8 cellular contexts compared by ENCODE assay signal in genomic region chr19:58278156-58279041, GRCh38. TPM values are rescaled to one million over a fixed set of nuclear protein-coding genes. Genes with fewer than 3 reads are reported as not detected.
DNase-seq lines count a peak whose midpoint lies in the region; ATAC-seq and TF ChIP-seq lines count a peak whose summit lies in the region.

TSS of gene ZNF8 (plus strand) at chr19:58278955. CDS start at chr19:58279082, 127 bp downstream.

- POLR2A ChIA-PET in naive thymus-derived CD4-positive, alpha-beta T cell (lab: Charles Lee) = interaction anchor here (0.6 to 1.5 kb wide), 11 partner anchors 9 to 130 kb away, joined by 3 to 21 read pairs (median 4); partner anchors contain the start of genes ERVK3-1, ZNF274, ZNF497 and ZNF544

- H3K27me3 ChIP-seq in fibroblast of lung (ENCODE audit: control insufficient read depth, insufficient read depth, low read length) = no peaks in the 10 kb centered on the region
- H3K27me3 ChIP-seq in naive thymus-derived CD4-positive, alpha-beta T cell (ENCODE audit: control insufficient read depth in 2 of 2, insufficient read depth in 2 of 2, low read length in 2 of 2) = no peaks in the 10 kb centered on the region

- peak within 1 kb of the TSS; percentile 90 for H3K27ac ChIP-seq in fibroblast of lung (ENCODE audit: insufficient read depth, low read length)
- H3K27ac ChIP-seq in naive thymus-derived CD4-positive, alpha-beta T cell (ENCODE audit: low read depth, low read length) = peak within 1 kb of the TSS; percentile 80

- H3K4me1 Mint-ChIP-seq in activated T-helper 2 cell treated with anti-CD3 and anti-CD28 coated beads, Interferon-gamma antibody, Interleukin-2, Interleukin-4, amounts not matched to agents 10 μg/mL and 5 μg/mL and 100 μg/mL, durations not matched to agents 14 hours and 24 hours and 36 hours (ENCODE audit: low read depth) = peaks cover 21% of the 10 kb centered on the region
- H3K4me1 Mint-ChIP-seq in naive thymus-derived CD4-positive, alpha-beta T cell = peaks cover 28 to 63% (median 43%) of the 10 kb centered on the region in 7 donors
- peaks cover 30% of the 10 kb centered on the region for H3K4me1 Mint-ChIP-seq in stimulated activated memory B cell treated with anti-CD40 and anti-IgM and Interleukin-4, amounts not matched to agents 10 μg/mL and 1 μg/mL and 100 μg/mL, for 72 hours

- H3K36me3 Mint-ChIP-seq in activated T-helper 2 cell treated with anti-CD3 and anti-CD28 coated beads, Interferon-gamma antibody, Interleukin-2, Interleukin-4, amounts not matched to agents 10 μg/mL and 5 μg/mL and 100 μg/mL, durations not matched to agents 14 hours and 24 hours and 36 hours (ENCODE audit: low read depth) = peaks cover 87% of the 10 kb centered on the region
- H3K36me3 Mint-ChIP-seq in naive thymus-derived CD4-positive, alpha-beta T cell = peaks cover 8 to 70% (median 45%) of the 10 kb centered on the region in 5 donors
- peaks cover 40% of the 10 kb centered on the region for H3K36me3 Mint-ChIP-seq in stimulated activated memory B cell treated with anti-CD40 and anti-IgM and Interleukin-4, amounts not matched to agents 10 μg/mL and 1 μg/mL and 100 μg/mL, for 72 hours

- H3K9me3 Mint-ChIP-seq in activated T-helper 2 cell treated with anti-CD3 and anti-CD28 coated beads, Interferon-gamma antibody, Interleukin-2, Interleukin-4, amounts not matched to agents 10 μg/mL and 5 μg/mL and 100 μg/mL, durations not matched to agents 14 hours and 24 hours and 36 hours = peaks cover 46% of the 10 kb centered on the region
- peaks cover 0 to 30% (median 14%) of the 10 kb centered on the region in 11 donors for H3K9me3 Mint-ChIP-seq in naive thymus-derived CD4-positive, alpha-beta T cell
- H3K9me3 Mint-ChIP-seq in stimulated activated memory B cell treated with anti-CD40 and anti-IgM and Interleukin-4, amounts not matched to agents 10 μg/mL and 1 μg/mL and 100 μg/mL, for 72 hours = peaks cover 2% of the 10 kb centered on the region

- intact Hi-C loops in activated T-helper 2 cell treated with anti-CD3 and anti-CD28 coated beads, Interferon-gamma antibody, Interleukin-2, Interleukin-4, amounts not matched to agents 10 μg/mL and 5 μg/mL and 100 μg/mL, durations not matched to agents 14 hours and 24 hours and 36 hours (cut with micrococcal nuclease) = loop anchor here (1.0 to 5.0 kb wide), 7 partner anchors 27 to 172 kb away; partner anchors contain the start of genes ERVK3-1, ZNF274, ZNF324B and ZNF544
- intact Hi-C loops in naive thymus-derived CD4-positive, alpha-beta T cell (cut with micrococcal nuclease) = loop anchor here (1.0 to 5.0 kb wide), 22 partner anchors 27 to 915 kb away; partner anchors contain the start of genes ERVK3-1 (in 2 of the 2), ZNF132 (in 2 of the 2), ZNF274 (in 2 of the 2) and ZNF497 (in 2 of the 2)

- H3K4me3 Mint-ChIP-seq in activated T-helper 2 cell treated with anti-CD3 and anti-CD28 coated beads, Interferon-gamma antibody, Interleukin-2, Interleukin-4, amounts not matched to agents 10 μg/mL and 5 μg/mL and 100 μg/mL, durations not matched to agents 14 hours and 24 hours and 36 hours (ENCODE audit: low read depth) = peak within 1 kb of the TSS; percentile 94
- peak within 1 kb of the TSS; percentile 89 to 99 (median 95) for H3K4me3 Mint-ChIP-seq in naive thymus-derived CD4-positive, alpha-beta T cell
- H3K4me3 Mint-ChIP-seq in stimulated activated memory B cell treated with anti-CD40 and anti-IgM and Interleukin-4, amounts not matched to agents 10 μg/mL and 1 μg/mL and 100 μg/mL, for 72 hours = peak within 1 kb of the TSS; percentile 92

- H2AFZ ChIP-seq in fibroblast of lung (ENCODE audit: low read length) = peak within 1 kb of the TSS; percentile 90

- DNase-seq in EL = peak; percentile 99
- DNase-seq in H4 (ENCODE audit: low spot score) = peak; percentile 97
- peak; percentile 76 for DNase-seq in LNCaP clone FGC (ENCODE audit: low read depth)
- DNase-seq in RPMI8226 = peak; percentile 99
- DNase-seq in activated T-helper 2 cell treated with anti-CD3 and anti-CD28 coated beads, Interferon-gamma antibody, Interleukin-2, Interleukin-4, amounts not matched to agents 10 μg/mL and 5 μg/mL and 100 μg/mL, durations not matched to agents 14 hours and 24 hours and 36 hours (ENCODE audit: low spot score) = peak; percentile 96
- peak; percentile 98 for DNase-seq in fibroblast of lung (ENCODE audit: low read depth in 2 of 2)
- DNase-seq in naive thymus-derived CD4-positive, alpha-beta T cell = peak; percentile 84 to 96 (median 93)

- ATAC-seq in naive thymus-derived CD4-positive, alpha-beta T cell = peak; percentile 99
- peak; percentile 99 for ATAC-seq in stimulated activated memory B cell treated with anti-CD40 and anti-IgM and Interleukin-4, amounts not matched to agents 10 μg/mL and 1 μg/mL and 100 μg/mL, for 72 hours

- TF ChIP-seq CTCF in LNCaP clone FGC (IDR thresholded peaks at IDR 0.05; ENCODE audit: control insufficient read depth, extremely low read depth, insufficient read depth) (no peak), fibroblast of lung (conservative IDR thresholded peaks at IDR 0.05 in 1 of 2, IDR thresholded peaks at IDR 0.05 in 1 of 2; ENCODE audit: low read depth in 1 of 2, low read length in 2 of 2) (peak in 1 of 2 donors; percentile 9)

- H3K4me3 ChIP-seq in LNCaP clone FGC (ENCODE audit: low read depth, low read length) = peak within 1 kb of the TSS; percentile 95
- peak within 1 kb of the TSS; percentile 81 to 94 (median 86) for H3K4me3 ChIP-seq in fibroblast of lung (replicated peaks in 1 of 4; ENCODE audit: control extremely low read depth in 1 of 4, insufficient read depth in 1 of 4, low read depth in 3 of 4, low read length in 4 of 4)
- H3K4me3 ChIP-seq in naive thymus-derived CD4-positive, alpha-beta T cell (ENCODE audit: low read length) = peak within 1 kb of the TSS; percentile 93

- no peaks in the 10 kb centered on the region for H4K20me1 ChIP-seq in fibroblast of lung (ENCODE audit: control insufficient read depth, extremely low read depth, insufficient read depth, low read length)

- peak within 1 kb of the TSS; percentile 94 for H3K4me2 ChIP-seq in fibroblast of lung (ENCODE audit: extremely low read depth, insufficient read depth, low read length)

- peak within 1 kb of the TSS; percentile 89 for H3K9ac ChIP-seq in fibroblast of lung (ENCODE audit: insufficient read depth, low read length)

- H3K27ac Mint-ChIP-seq in activated T-helper 2 cell treated with anti-CD3 and anti-CD28 coated beads, Interferon-gamma antibody, Interleukin-2, Interleukin-4, amounts not matched to agents 10 μg/mL and 5 μg/mL and 100 μg/mL, durations not matched to agents 14 hours and 24 hours and 36 hours = peak within 1 kb of the TSS; percentile 94
- peak within 1 kb of the TSS; percentile 88 to 97 (median 96) for H3K27ac Mint-ChIP-seq in naive thymus-derived CD4-positive, alpha-beta T cell
- peak within 1 kb of the TSS; percentile 94 for H3K27ac Mint-ChIP-seq in stimulated activated memory B cell treated with anti-CD40 and anti-IgM and Interleukin-4, amounts not matched to agents 10 μg/mL and 1 μg/mL and 100 μg/mL, for 72 hours

- H3K4me1 ChIP-seq in fibroblast of lung (ENCODE audit: control insufficient read depth, extremely low read depth, insufficient read depth, low read length) = no peaks in the 10 kb centered on the region
- peaks cover 12 to 15% of the 10 kb centered on the region in 2 donors for H3K4me1 ChIP-seq in naive thymus-derived CD4-positive, alpha-beta T cell (ENCODE audit: control insufficient read depth in 2 of 2, insufficient read depth in 2 of 2, low read length in 2 of 2)

- peaks cover 29% of the 10 kb centered on the region for H3K79me2 ChIP-seq in fibroblast of lung (ENCODE audit: control insufficient read depth, insufficient read depth, low read length)

- CTCF ChIA-PET in naive thymus-derived CD4-positive, alpha-beta T cell (lab: Charles Lee) = no interaction called here

- peaks cover 2% of the 10 kb centered on the region for H3K36me3 ChIP-seq in fibroblast of lung (ENCODE audit: control insufficient read depth, insufficient read depth, low read length)
- H3K36me3 ChIP-seq in naive thymus-derived CD4-positive, alpha-beta T cell (ENCODE audit: control insufficient read depth in 2 of 3, insufficient read depth in 3 of 3, low read length in 3 of 3) = peaks cover 0 to 38% (median 0%) of the 10 kb centered on the region in 3 experiments

- H3K9me3 ChIP-seq in fibroblast of lung (ENCODE audit: control insufficient read depth, insufficient read depth, low read depth, low read length) = no peaks in the 10 kb centered on the region
- peaks cover 0 to 21% (median 0%) of the 10 kb centered on the region in 3 experiments for H3K9me3 ChIP-seq in naive thymus-derived CD4-positive, alpha-beta T cell (ENCODE audit: control insufficient read depth in 2 of 3, low read length in 3 of 3)

- no peaks in the 10 kb centered on the region for H3K27me3 Mint-ChIP-seq in activated T-helper 2 cell treated with anti-CD3 and anti-CD28 coated beads, Interferon-gamma antibody, Interleukin-2, Interleukin-4, amounts not matched to agents 10 μg/mL and 5 μg/mL and 100 μg/mL, durations not matched to agents 14 hours and 24 hours and 36 hours (ENCODE audit: low read depth)
- H3K27me3 Mint-ChIP-seq in naive thymus-derived CD4-positive, alpha-beta T cell = no peaks in the 10 kb centered on the region
- H3K27me3 Mint-ChIP-seq in stimulated activated memory B cell treated with anti-CD40 and anti-IgM and Interleukin-4, amounts not matched to agents 10 μg/mL and 1 μg/mL and 100 μg/mL, for 72 hours = no peaks in the 10 kb centered on the region

RNA-seq across cellular contexts. Expression of gene ZNF8, which starts in this region (rescaled TPM):
- total RNA-seq in H4 (2014; rRNA removed; shearing (Covaris generic)) = 3.1 and 4.3 TPM in 2 replicates
- 4.7 and 5.3 TPM in 2 replicates for total RNA-seq in activated T-helper 2 cell treated with anti-CD3 and anti-CD28 coated beads, Interferon-gamma antibody, Interleukin-2, Interleukin-4, amounts not matched to agents 10 μg/mL and 5 μg/mL and 100 μg/mL, durations not matched to agents 14 hours and 24 hours and 36 hours
- 4.9 and 5.6 TPM in 2 replicates for total RNA-seq in fibroblast of lung
- polyA plus RNA-seq in fibroblast of lung = 2.3 and 2.6 TPM in 2 replicates
- 0.91 and 1.6 TPM in 2 replicates for polyA plus RNA-seq in fibroblast of lung (2012)
- 15.6 and 16.6 TPM in 2 replicates for polyA minus RNA-seq in fibroblast of lung (ENCODE audit: low replicate concordance)
- 10 to 100 TPM in 2 of 5 experiments, 1 to 10 TPM in 3; 5.2 to 10.5 (median 10.0) TPM for total RNA-seq in naive thymus-derived CD4-positive, alpha-beta T cell
- 1 to 10 TPM in 1 of 2 donors, under 1 TPM in 1; 0.97 to 1.4 TPM for polyA plus RNA-seq in naive thymus-derived CD4-positive, alpha-beta T cell

Comparison
In these comparisons a context has a peak if more than half of its experiments do, and no peak if none do; other contexts are left out.
1. Peak in every context shown above with its lines: DNase-seq, ATAC-seq, H3K4me3 ChIP-seq and H3K27ac ChIP-seq.